21 cellular contexts compared by ENCODE assay signal in genomic region chr17:20996724-20997615, GRCh38. TPM values are rescaled to one million over a fixed set of nuclear protein-coding genes. Genes with fewer than 3 reads are reported as not detected.
DNase-seq lines count a peak whose midpoint lies in the region; FAIRE-seq and TF ChIP-seq lines count a peak whose summit lies in the region.
"Had no signal": no experiment of that assay in that cellular context is flagged by ENCODE, and none has a peak within 500 bp of the region (broad histone marks: within the 10 kb centered on the region; RNA-seq: fewer than 3 reads in every experiment).

No MANE protein-coding gene starts in this region.

- no peak overlapping the region for H3K9ac ChIP-seq in SK-N-MC (ENCODE audit: insufficient read length)
- H3K9ac ChIP-seq in kidney (ENCODE audit: low read length in 2 of 2): no peak overlapping the region
- H3K9ac ChIP-seq: BLaER1 had no signal

- intact Hi-C loops in kidney (cut with DNase I) (no loop called here), spleen (cut with DNase I; ENCODE audit: low total_unique reads) (no loop called here)
- intact Hi-C loops in activated T-helper 1 cell treated with anti-CD3 and anti-CD28 coated beads, Interleukin-12 subunit alpha, Interleukin-12 subunit beta, Interleukin-2, Interleukin-4 antibody, amounts not matched to agents 30 ng/mL and 10 ng/mL and 1 ng/mL, durations not matched to agents 14 hours and 24 hours and 36 hours (cut with micrococcal nuclease): no loop called here

- H3K9me3 ChIP-seq in SK-N-MC (ENCODE audit: low read depth, low read length) (no peaks in the 10 kb centered on the region), kidney (ENCODE audit: control insufficient read depth in 1 of 2, low read length in 2 of 2) (no peaks in the 10 kb centered on the region), spleen (no peaks in the 10 kb centered on the region)
- H3K9me3 ChIP-seq: BLaER1, breast epithelium, esophagus squamous epithelium, lower lobe of right lung, MG63, pancreas, uterus had no signal

- peaks cover 30% of the 10 kb centered on the region for H3K4me1 Mint-ChIP-seq in activated T-cell treated with anti-CD3 and anti-CD28 coated beads, Interleukin-2, amount 50 U/mL, for 24 hours (ENCODE audit: low read depth)
- H3K4me1 Mint-ChIP-seq in activated T-helper 1 cell treated with anti-CD3 and anti-CD28 coated beads, Interleukin-12 subunit alpha, Interleukin-12 subunit beta, Interleukin-2, Interleukin-4 antibody, amounts not matched to agents 30 ng/mL and 10 ng/mL and 1 ng/mL, durations not matched to agents 14 hours and 24 hours and 36 hours (ENCODE audit: low read depth): peaks cover 28% of the 10 kb centered on the region

- DNase-seq in activated T-cell treated with anti-CD3 and anti-CD28 coated beads, Interleukin-2, amount 50 U/mL, for 24 hours: no peak
- DNase-seq in activated T-cell treated with anti-CD3 and anti-CD28 coated beads, Interleukin-2, amount 50 U/mL, for 1 hour: no peak
- DNase-seq in SK-N-MC (ENCODE audit: low read depth, low spot score) (no peak), kidney (peak; percentile 43), spleen (peak; percentile 68), CD1c-positive myeloid dendritic cell (ENCODE audit: extremely low spot score) (no peak), NCI-H2227 treated with DMSO at 0.1 percent for 48 hours (lab: John Stamatoyannopoulos, UW) (no peak)
- DNase-seq in activated T-helper 1 cell treated with anti-CD3 and anti-CD28 coated beads, Interleukin-12 subunit alpha, Interleukin-12 subunit beta, Interleukin-2, Interleukin-4 antibody, amounts not matched to agents 30 ng/mL and 10 ng/mL and 1 ng/mL, durations not matched to agents 14 hours and 24 hours and 36 hours (ENCODE audit: low spot score): no peak
- DNase-seq: esophagus squamous epithelium; glutamatergic neuron; lower lobe of right lung; MG63; NCI-H1436; NCI-H526 treated with DMSO at 0.1 percent for 48 hours; stimulated activated CD4-positive, alpha-beta T cell treated with anti-CD3 and anti-CD28 coated beads, Interleukin-1b, Interleukin-23, amount 100 ng/mL, for 48 hours; T-helper 9 cell; uterus had no signal

- H3K9me3 Mint-ChIP-seq in activated T-cell treated with anti-CD3 and anti-CD28 coated beads, Interleukin-2, amount 50 U/mL, for 24 hours: no peaks in the 10 kb centered on the region
- no peaks in the 10 kb centered on the region for H3K9me3 Mint-ChIP-seq in activated T-helper 1 cell treated with anti-CD3 and anti-CD28 coated beads, Interleukin-12 subunit alpha, Interleukin-12 subunit beta, Interleukin-2, Interleukin-4 antibody, amounts not matched to agents 30 ng/mL and 10 ng/mL and 1 ng/mL, durations not matched to agents 14 hours and 24 hours and 36 hours

- H3K36me3 ChIP-seq in SK-N-MC (ENCODE audit: insufficient read depth, low read length) (peaks cover 18% of the 10 kb centered on the region), kidney (ENCODE audit: control insufficient read depth in 1 of 2, insufficient read depth in 2 of 2, low read length in 2 of 2) (peaks cover 2 to 5% of the 10 kb centered on the region in 2 donors), spleen (peaks cover 0 to 43% (median 20%) of the 10 kb centered on the region in 6 donors)
- H3K36me3 ChIP-seq: breast epithelium, uterus had no signal

- no peak for TF ChIP-seq POLR2A in spleen (IDR thresholded peaks at IDR 0.05)

- H3K27me3 Mint-ChIP-seq in activated T-cell treated with anti-CD3 and anti-CD28 coated beads, Interleukin-2, amount 50 U/mL, for 24 hours: no peaks in the 10 kb centered on the region
- H3K27me3 Mint-ChIP-seq in activated T-helper 1 cell treated with anti-CD3 and anti-CD28 coated beads, Interleukin-12 subunit alpha, Interleukin-12 subunit beta, Interleukin-2, Interleukin-4 antibody, amounts not matched to agents 30 ng/mL and 10 ng/mL and 1 ng/mL, durations not matched to agents 14 hours and 24 hours and 36 hours (ENCODE audit: insufficient read depth): no peaks in the 10 kb centered on the region

- H3K4me3 ChIP-seq in SK-N-MC (no peak overlapping the region), kidney (ENCODE audit: low read length in 2 of 2) (no peak overlapping the region), spleen (no peak overlapping the region)
- H3K4me3 ChIP-seq: BLaER1, breast epithelium, esophagus squamous epithelium, lower lobe of right lung, MG63, pancreas, uterus had no signal

- H3K4me3 Mint-ChIP-seq in activated T-cell treated with anti-CD3 and anti-CD28 coated beads, Interleukin-2, amount 50 U/mL, for 24 hours: no peak overlapping the region
- no peak overlapping the region for H3K4me3 Mint-ChIP-seq in activated T-helper 1 cell treated with anti-CD3 and anti-CD28 coated beads, Interleukin-12 subunit alpha, Interleukin-12 subunit beta, Interleukin-2, Interleukin-4 antibody, amounts not matched to agents 30 ng/mL and 10 ng/mL and 1 ng/mL, durations not matched to agents 14 hours and 24 hours and 36 hours

- 74 to 80% (median 75%) methylated on average over 10 to 12 of the region's 12 CpGs for WGBS in spleen, 5 donors

- peak overlapping the region; percentile 52 for H3K27ac Mint-ChIP-seq in activated T-cell treated with anti-CD3 and anti-CD28 coated beads, Interleukin-2, amount 50 U/mL, for 24 hours
- no peak overlapping the region for H3K27ac Mint-ChIP-seq in activated T-helper 1 cell treated with anti-CD3 and anti-CD28 coated beads, Interleukin-12 subunit alpha, Interleukin-12 subunit beta, Interleukin-2, Interleukin-4 antibody, amounts not matched to agents 30 ng/mL and 10 ng/mL and 1 ng/mL, durations not matched to agents 14 hours and 24 hours and 36 hours

- TF ChIP-seq CTCF in kidney (IDR thresholded peaks at IDR 0.05; ENCODE audit: borderline replicate concordance, extremely low read depth, insufficient read depth): no peak
- no peak for TF ChIP-seq CTCF in spleen (IDR thresholded peaks at IDR 0.05 in 8 of 11, conservative IDR thresholded peaks at IDR 0.05 in 3 of 11)

- FAIRE-seq in kidney (lab: Jason Lieb, UNC): no peak
- FAIRE-seq: G401.6, pancreas had no signal

- peaks cover 35% of the 10 kb centered on the region for H3K36me3 Mint-ChIP-seq in activated T-cell treated with anti-CD3 and anti-CD28 coated beads, Interleukin-2, amount 50 U/mL, for 24 hours (ENCODE audit: low read depth)
- H3K36me3 Mint-ChIP-seq in activated T-helper 1 cell treated with anti-CD3 and anti-CD28 coated beads, Interleukin-12 subunit alpha, Interleukin-12 subunit beta, Interleukin-2, Interleukin-4 antibody, amounts not matched to agents 30 ng/mL and 10 ng/mL and 1 ng/mL, durations not matched to agents 14 hours and 24 hours and 36 hours (ENCODE audit: low read depth): peaks cover 14% of the 10 kb centered on the region

- H3K4me1 ChIP-seq in kidney (ENCODE audit: control insufficient read depth in 1 of 2, insufficient read depth in 1 of 2, low read depth in 1 of 2, low read length in 2 of 2) (peaks cover 0 to 12% of the 10 kb centered on the region in 2 donors), spleen (peaks cover 4 to 62% (median 25%) of the 10 kb centered on the region in 6 donors)
- H3K4me1 ChIP-seq: BLaER1, pancreas had no signal

- no peaks in the 10 kb centered on the region for H3K27me3 ChIP-seq in spleen (replicated peaks in 1 of 7)
- H3K27me3 ChIP-seq: BLaER1, breast epithelium, esophagus squamous epithelium, MG63, pancreas, uterus had no signal

- H3K27ac ChIP-seq in SK-N-MC (peak overlapping the region; percentile 13; the same call in 1 of the 2 replicates), kidney (ENCODE audit: low read depth in 2 of 2, low read length in 2 of 2) (no peak overlapping the region), spleen (peak overlapping the region in 3 of 8 donors; percentile 20 to 54 (median 27))
- H3K27ac ChIP-seq: BLaER1, esophagus squamous epithelium, lower lobe of right lung, pancreas had no signal

RNA-seq across cellular contexts. Expression of gene USP22, which starts 45.8 kb away (rescaled TPM):
- total RNA-seq in kidney (176 TPM), spleen (100 to 1,000 TPM; 131 to 200 (median 162) TPM)
- polyA plus RNA-seq in kidney (ENCODE audit: insufficient read depth, low read depth, low replicate concordance) (47.8 TPM), spleen (10 to 100 TPM; 21.7 to 44.2 (median 26.2) TPM)
- total RNA-seq in activated T-helper 1 cell treated with anti-CD3 and anti-CD28 coated beads, Interleukin-12 subunit alpha, Interleukin-12 subunit beta, Interleukin-2, Interleukin-4 antibody, amounts not matched to agents 30 ng/mL and 10 ng/mL and 1 ng/mL, durations not matched to agents 14 hours and 24 hours and 36 hours: 147 and 152 TPM in 2 replicates

Comparison
In these comparisons a context has a peak if more than half of its experiments do, and no peak if none do; other contexts are left out.
1. DNase-seq: peak in kidney (single experiment) and spleen (single experiment); none in activated T-cell treated with anti-CD3 and anti-CD28 coated beads, Interleukin-2, amount 50 U/mL, for 24 hours (single experiment), activated T-cell treated with anti-CD3 and anti-CD28 coated beads, Interleukin-2, amount 50 U/mL, for 1 hour (single experiment), SK-N-MC (single experiment), activated T-helper 1 cell treated with anti-CD3 and anti-CD28 coated beads, Interleukin-12 subunit alpha, Interleukin-12 subunit beta, Interleukin-2, Interleukin-4 antibody, amounts not matched to agents 30 ng/mL and 10 ng/mL and 1 ng/mL, durations not matched to agents 14 hours and 24 hours and 36 hours (single experiment), CD1c-positive myeloid dendritic cell (single experiment) and NCI-H2227 treated with DMSO at 0.1 percent for 48 hours (single experiment).